9 cellular contexts compared by ENCODE assay signal in genomic region chr2:30149513-30149912, GRCh38. TPM values are rescaled to one million over a fixed set of nuclear protein-coding genes. Genes with fewer than 3 reads are reported as not detected.
A peak's percentile ranks its signal among the peaks of the same experiment; 100 is the strongest.
DNase-seq lines count a peak whose midpoint lies in the region; ATAC-seq and TF ChIP-seq lines count a peak whose summit lies in the region.
"Had no signal": no experiment of that assay in that cellular context is flagged by ENCODE, and none has a peak within 500 bp of the region (broad histone marks: within the 10 kb centered on the region; RNA-seq: fewer than 3 reads in every experiment).

No MANE protein-coding gene starts in this region.

- no peaks in the 10 kb centered on the region for H3K36me3 ChIP-seq in thyroid gland

- peak overlapping the region in 2 of 3 donors; percentile 29 to 41 for H3K27ac ChIP-seq in thyroid gland
- H3K27ac ChIP-seq: KMS-11 had no signal

- H3K4me1 ChIP-seq in thyroid gland, result peaks cover 35 to 43% of the 10 kb centered on the region in 2 donors

- H3K27me3 ChIP-seq in thyroid gland, result no peaks in the 10 kb centered on the region

- no peak for TF ChIP-seq CTCF in WTC11 (IDR thresholded peaks at IDR 0.05)
- TF ChIP-seq CTCF in thyroid gland (IDR thresholded peaks at IDR 0.05), result no peak

- intact Hi-C loops in thyroid gland (cut with DNase I) (no loop called here), left ventricle myocardium superior (cut with micrococcal nuclease) (no loop called here)

- no peak for ATAC-seq in WTC11
- no peak for ATAC-seq in GM18511 (IDR thresholded peaks at IDR 0.05; ENCODE audit: unreplicated experiment)
- no peak for ATAC-seq in left ventricle myocardium superior

- H3K4me3 Mint-ChIP-seq in WTC11, result peak overlapping the region; percentile 86

- H3K9me3 ChIP-seq in thyroid gland, result no peaks in the 10 kb centered on the region

- TF ChIP-seq POLR2A in thyroid gland (IDR thresholded peaks at IDR 0.05), result no peak

- no peaks in the 10 kb centered on the region for H3K9me3 Mint-ChIP-seq in WTC11

- H3K4me1 Mint-ChIP-seq in WTC11, result peaks cover 51% of the 10 kb centered on the region

- no peak overlapping the region for H3K4me3 ChIP-seq in thyroid gland (replicated peaks in 1 of 3)

- CTCF ChIA-PET in WTC11 (lab: Charles Lee), result interaction anchor here (3.2 to 8.1 kb wide), 2 partner anchors 14 to 562 kb away, joined by 17 to 113 read pairs; no protein-coding TSS in a partner anchor

- H3K36me3 Mint-ChIP-seq in WTC11, result peaks cover 6% of the 10 kb centered on the region; the same call in 1 of the 2 replicates

- H3K27ac Mint-ChIP-seq in WTC11, result peak overlapping the region; percentile 92

- H3K27me3 Mint-ChIP-seq in WTC11 (ENCODE audit: low read depth), result peaks cover 13% of the 10 kb centered on the region

- DNase-seq in stimulated activated CD4-positive, alpha-beta T cell treated with anti-CD3 and anti-CD28 coated beads, Interleukin-12 subunit alpha, Interleukin-12 subunit beta, amount 100 ng/mL, for 48 hours (ENCODE audit: low read depth in 2 of 3, low spot score in 1 of 3), result peak in 2 of 3 donors; percentile 21 to 32
- DNase-seq in stimulated activated CD4-positive, alpha-beta T cell treated with anti-CD3 and anti-CD28 coated beads, Interleukin-4, amount 100 ng/mL, for 1 hour, result no peak
- DNase-seq in WTC11 (ENCODE audit: low spot score), result peak; percentile 19
- DNase-seq in iPS-NIHi7 (ENCODE audit: extremely low spot score), result peak; percentile 55
- no peak for DNase-seq in thyroid gland
- DNase-seq in NCI-H2107 (lab: John Stamatoyannopoulos, UW), result no peak
- no peak for DNase-seq in left ventricle myocardium superior

- 47 to 48% methylated on average over 6 of the region's 6 CpGs for WGBS in thyroid gland, 2 donors

- POLR2A ChIA-PET in WTC11 (lab: Charles Lee), result interaction anchor here (1.5 kb wide), 1 partner anchor 82 kb away, joined by 6 read pairs; the partner anchor contains the start of gene LBH

TF ChIP-seq in WTC11, 78 proteins besides CTCF, POLR2A, EP300 and RAD21:
- TF ChIP-seq ZMAT4 (CRISPR knock-in tag; IDR thresholded peaks at IDR 0.05), result no peak
- peak; percentile 74 for TF ChIP-seq NFE2L1 (CRISPR knock-in tag; IDR thresholded peaks at IDR 0.05)
- TF ChIP-seq, protein P1, sequence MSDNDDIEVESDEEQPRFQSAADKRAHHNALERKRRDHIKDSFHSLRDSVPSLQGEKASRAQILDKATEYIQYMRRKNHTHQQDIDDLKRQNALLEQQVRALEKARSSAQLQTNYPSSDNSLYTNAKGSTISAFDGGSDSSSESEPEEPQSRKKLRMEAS (CRISPR knock-in tag; IDR thresholded peaks at IDR 0.05), result 0 out of 2 replicates have a peak, but pooled peaks have one; percentile 12

RNA-seq across cellular contexts. Expression of gene YPEL5, which starts 2.7 kb away (rescaled TPM):
- total RNA-seq in WTC11 (2021), result 25.3 to 27.3 TPM (median 26.5 TPM) in 3 replicates
- 100 to 1,000 TPM in 3 of 4 donors, 10 to 100 TPM in 1; 74.7 to 129 (median 103) TPM for total RNA-seq in thyroid gland
- 76.3 TPM for total RNA-seq in left ventricle myocardium superior

Comparison
In these comparisons a context has a peak if more than half of its experiments do, and no peak if none do; other contexts are left out.
1. DNase-seq: peak in stimulated activated CD4-positive, alpha-beta T cell treated with anti-CD3 and anti-CD28 coated beads, Interleukin-12 subunit alpha, Interleukin-12 subunit beta, amount 100 ng/mL, for 48 hours (2 of 3), WTC11 (single experiment) and iPS-NIHi7 (single experiment); none in stimulated activated CD4-positive, alpha-beta T cell treated with anti-CD3 and anti-CD28 coated beads, Interleukin-4, amount 100 ng/mL, for 1 hour (single experiment), thyroid gland (0 of 2), NCI-H2107 (single experiment) and left ventricle myocardium superior (single experiment).